Comparison of ENCODE assay signal across 1 cellular context in the genomic region with DNA sequence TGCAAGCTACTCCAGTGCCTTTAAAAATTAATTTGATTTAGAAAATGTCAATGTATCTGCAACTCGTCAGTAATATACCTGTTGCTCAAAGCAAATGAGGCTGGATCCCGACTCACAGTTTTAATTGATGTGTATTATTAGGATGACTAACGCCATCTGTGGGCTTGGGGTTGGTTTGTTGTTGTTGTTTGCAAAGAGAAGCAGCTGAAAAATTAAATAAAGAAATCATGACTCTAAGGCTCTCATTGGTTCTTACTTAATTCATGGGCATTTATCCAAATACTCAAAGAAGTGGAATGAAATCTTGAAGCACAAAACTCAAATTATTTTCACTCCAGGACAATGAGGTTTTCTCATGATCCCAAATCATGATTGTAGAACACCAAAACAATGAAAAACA.
TF ChIP-seq lines count a peak whose summit lies in the region.

No MANE protein-coding gene starts in this region.

TF ChIP-seq in A549, 52 proteins besides CTCF, POLR2A, EP300 and RAD21 (continued from another document):
- TF ChIP-seq, protein P1, sequence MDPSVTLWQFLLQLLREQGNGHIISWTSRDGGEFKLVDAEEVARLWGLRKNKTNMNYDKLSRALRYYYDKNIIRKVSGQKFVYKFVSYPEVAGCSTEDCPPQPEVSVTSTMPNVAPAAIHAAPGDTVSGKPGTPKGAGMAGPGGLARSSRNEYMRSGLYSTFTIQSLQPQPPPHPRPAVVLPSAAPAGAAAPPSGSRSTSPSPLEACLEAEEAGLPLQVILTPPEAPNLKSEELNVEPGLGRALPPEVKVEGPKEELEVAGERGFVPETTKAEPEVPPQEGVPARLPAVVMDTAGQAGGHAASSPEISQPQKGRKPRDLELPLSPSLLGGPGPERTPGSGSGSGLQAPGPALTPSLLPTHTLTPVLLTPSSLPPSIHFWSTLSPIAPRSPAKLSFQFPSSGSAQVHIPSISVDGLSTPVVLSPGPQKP (IDR thresholded peaks at IDR 0.05; ENCODE audit: low read depth, low read length) = no peak
- TF ChIP-seq HDAC2 (IDR thresholded peaks at IDR 0.05) = no peak
